8 cellular contexts compared by ENCODE assay signal in genomic region chr9:123286324-123286723, GRCh38.
"Had no signal": no experiment of that assay in that cellular context is flagged by ENCODE, and none has a peak within 500 bp of the region (broad histone marks: within the 10 kb centered on the region; RNA-seq: fewer than 3 reads in every experiment).

No MANE protein-coding gene starts in this region.

- H3K4me3 ChIP-seq: GM12878 had no signal

- DNase-seq: GDM1, GF-D8 had no signal

- FAIRE-seq: G401.6, GM12878, GM12891, GM12892, GM18507, GM19239 had no signal
